Comparison of ENCODE assay signal across 26 cellular contexts in the genomic region with DNA sequence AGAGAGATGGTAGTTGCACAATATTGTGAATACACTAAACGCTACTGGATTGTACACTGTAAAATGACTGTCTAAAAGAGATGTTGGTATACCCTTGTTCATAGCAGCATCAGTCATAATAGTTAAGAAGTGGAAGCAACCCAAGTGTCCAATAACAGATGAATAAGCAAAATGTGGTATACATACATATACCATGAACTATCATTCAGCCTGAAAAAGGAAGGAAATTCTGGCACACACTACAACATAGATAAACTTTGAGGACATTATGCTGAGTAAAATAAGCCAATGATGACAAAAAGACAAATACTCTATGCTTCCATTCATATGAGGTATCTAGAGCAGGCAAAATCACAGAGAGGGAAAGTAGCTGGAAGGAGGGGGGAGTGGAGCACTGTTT. TPM values are rescaled to one million over a fixed set of nuclear protein-coding genes. Genes with fewer than 3 reads are reported as not detected.
"Had no signal": no experiment of that assay in that cellular context is flagged by ENCODE, and none has a peak within 500 bp of the region (broad histone marks: within the 10 kb centered on the region; RNA-seq: fewer than 3 reads in every experiment).

No MANE protein-coding gene starts in this region.

- H3K4me3 ChIP-seq: dorsolateral prefrontal cortex, gastroesophageal sphincter, lower lobe of right lung, ovary, psoas muscle, sigmoid colon, stomach, thyroid gland had no signal

- ATAC-seq: esophagus mucosa; gastroesophageal sphincter; left ventricle myocardium superior; lower lobe of right lung; naive thymus-derived CD8-positive, alpha-beta T cell; psoas muscle; right cardiac atrium had no signal

- H3K9me3 ChIP-seq: ovary, stomach, thyroid gland had no signal

- H3K36me3 ChIP-seq: ovary, thyroid gland had no signal

- DNase-seq: cortex of kidney; dorsolateral prefrontal cortex; effector CD4-positive, alpha-beta T cell; foreskin keratinocyte; glutamatergic neuron; hypothalamus; immature natural killer cell; left ventricle myocardium superior; lower lobe of right lung; naive thymus-derived CD8-positive, alpha-beta T cell; nephron progenitor cell; nucleus accumbens; ovary; posterior cingulate gyrus; psoas muscle; right cardiac atrium; sigmoid colon; stimulated activated CD4-positive, alpha-beta T cell treated with anti-CD3 and anti-CD28 coated beads, Interleukin-2, amount 100 ng/mL, for 24 hours; stimulated activated CD4-positive, alpha-beta T cell treated with anti-CD3 and anti-CD28 coated beads, Interleukin-4, amount 100 ng/mL, for 24 hours; stimulated activated naive CD4-positive, alpha-beta T cell treated with Interleukin-2 at 50 U/mL for 16 hours; stomach; thyroid gland had no signal

- H3K4me1 ChIP-seq: foreskin keratinocyte, gastroesophageal sphincter, lower lobe of right lung, psoas muscle, sigmoid colon, stomach, thyroid gland had no signal

- H3K27me3 ChIP-seq: dorsolateral prefrontal cortex, foreskin keratinocyte, gastroesophageal sphincter, ovary, sigmoid colon, thyroid gland had no signal

- FAIRE-seq: keratinocyte had no signal

- H3K27ac ChIP-seq: dorsolateral prefrontal cortex, epithelial cell of prostate, foreskin keratinocyte, gastroesophageal sphincter, lower lobe of right lung, ovary, psoas muscle, sigmoid colon, stomach, thyroid gland had no signal

RNA-seq across cellular contexts. Expression of a gene that starts 16.0 kb away (rescaled TPM):
- total RNA-seq: naive thymus-derived CD8-positive, alpha-beta T cell had no signal
- polyA plus RNA-seq: immature natural killer cell; naive thymus-derived CD8-positive, alpha-beta T cell had no signal
